19 cellular contexts compared by ENCODE assay signal in the genomic region with DNA sequence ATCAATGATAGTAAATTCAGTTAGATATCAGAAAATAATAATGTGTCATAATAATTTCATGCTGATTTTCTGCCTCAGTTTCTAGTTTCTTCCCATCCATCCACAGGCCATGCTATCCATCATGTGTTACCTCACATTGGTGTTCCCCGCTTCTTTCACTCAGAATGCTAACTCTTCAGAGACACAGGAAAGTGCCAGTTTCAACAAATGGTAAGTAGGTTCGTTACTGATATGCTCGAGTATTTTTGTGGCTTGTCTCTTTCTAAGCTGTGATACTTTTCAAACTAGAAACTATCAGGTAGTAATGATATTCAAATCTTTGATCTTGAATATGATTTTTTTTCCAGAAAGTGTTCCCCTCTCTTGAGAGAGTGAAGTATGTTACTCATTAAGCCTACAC. TPM values are rescaled to one million over a fixed set of nuclear protein-coding genes. Genes with fewer than 3 reads are reported as not detected.
DNase-seq lines count a peak whose midpoint lies in the region; ATAC-seq, FAIRE-seq and TF ChIP-seq lines count a peak whose summit lies in the region.
"Had no signal": no experiment of that assay in that cellular context is flagged by ENCODE, and none has a peak within 500 bp of the region (broad histone marks: within the 10 kb centered on the region; RNA-seq: fewer than 3 reads in every experiment).

No MANE protein-coding gene starts in this region.

- H3K4me3 Mint-ChIP-seq in activated naive CD8-positive, alpha-beta T cell treated with anti-CD3 and anti-CD28 coated beads, Interleukin-2, amount 50 U/mL, for 24 hours = peak overlapping the region; percentile 37
- H3K4me3 Mint-ChIP-seq in activated naive CD8-positive, alpha-beta T cell treated with anti-CD3 and anti-CD28 coated beads for 36 hours = no peak overlapping the region
- peak overlapping the region; percentile 63 to 76 (median 70) for H3K4me3 Mint-ChIP-seq in T-cell
- H3K4me3 Mint-ChIP-seq: H9 had no signal

- no peaks in the 10 kb centered on the region for H3K4me1 ChIP-seq in effector memory CD4-positive, alpha-beta T cell (ENCODE audit: control insufficient read depth, insufficient read depth, low read length, poor library complexity, severe bottlenecking)
- no peaks in the 10 kb centered on the region for H3K4me1 ChIP-seq in OCI-LY7 (ENCODE audit: insufficient read depth, low read length, poor library complexity, severe bottlenecking)
- H3K4me1 ChIP-seq: SJCRH30 had no signal

- H3K9me3 ChIP-seq in effector memory CD4-positive, alpha-beta T cell (ENCODE audit: control insufficient read depth, low read length) = no peaks in the 10 kb centered on the region
- H3K9me3 ChIP-seq in OCI-LY7 (ENCODE audit: low read length) = no peaks in the 10 kb centered on the region
- H3K9me3 ChIP-seq: Caco-2, SJCRH30 had no signal

- BruUV-seq in OCI-LY7 (replicated peaks; lab: Mats Ljungman, UMichigan) = no TSS peak

- no peak for ATAC-seq in activated naive CD8-positive, alpha-beta T cell treated with anti-CD3 and anti-CD28 coated beads, Interleukin-2, amount 50 U/mL, for 24 hours
- ATAC-seq in T-cell (replicated peaks in 1 of 4) = peak in 1 of 4 experiments; percentile 44

- no peaks in the 10 kb centered on the region for H4K20me1 ChIP-seq in OCI-LY7 (ENCODE audit: insufficient read depth, low read length)

- no peak overlapping the region for H3K4me2 ChIP-seq in OCI-LY7 (ENCODE audit: low read length)
- H3K4me2 ChIP-seq: KMS-11 had no signal

- no peak overlapping the region for H2AFZ ChIP-seq in OCI-LY7 (ENCODE audit: low read length)

- peak overlapping the region; percentile 2 for H3K4me3 ChIP-seq in effector memory CD4-positive, alpha-beta T cell (ENCODE audit: insufficient read depth, low read depth, low read length, poor library complexity, severe bottlenecking)
- no peak overlapping the region for H3K4me3 ChIP-seq in OCI-LY7 (ENCODE audit: low read depth, low read length, poor library complexity, severe bottlenecking)
- H3K4me3 ChIP-seq: SJCRH30 had no signal

- no peaks in the 10 kb centered on the region for H3K9me2 ChIP-seq in OCI-LY7 (ENCODE audit: insufficient read depth, low read length)

- H3K36me3 ChIP-seq in effector memory CD4-positive, alpha-beta T cell (ENCODE audit: control insufficient read depth, insufficient read depth, low read length) = no peaks in the 10 kb centered on the region
- no peaks in the 10 kb centered on the region for H3K36me3 ChIP-seq in OCI-LY7 (ENCODE audit: insufficient read depth, low read length)
- H3K36me3 ChIP-seq: SJCRH30 had no signal

- intact Hi-C loops in OCI-LY7 (cut with micrococcal nuclease; ENCODE audit: unreplicated experiment) = no loop called here

- no peaks in the 10 kb centered on the region for H3K27me3 ChIP-seq in effector memory CD4-positive, alpha-beta T cell (replicated peaks; ENCODE audit: control insufficient read depth, insufficient read depth, low read length, poor library complexity, severe bottlenecking)
- H3K27me3 ChIP-seq: SJCRH30 had no signal

- H3K27ac ChIP-seq in effector memory CD4-positive, alpha-beta T cell (ENCODE audit: insufficient read depth, low read length, poor library complexity, severe bottlenecking) = no peak overlapping the region
- no peak overlapping the region for H3K27ac ChIP-seq in OCI-LY7 (ENCODE audit: low read depth, low read length, poor library complexity, severe bottlenecking)
- H3K27ac ChIP-seq: KMS-11, SJCRH30 had no signal

- no peaks in the 10 kb centered on the region for H3K79me2 ChIP-seq in OCI-LY7 (ENCODE audit: insufficient read depth, low read depth, low read length)

- no peaks in the 10 kb centered on the region for H3K27me3 Mint-ChIP-seq in activated naive CD8-positive, alpha-beta T cell treated with anti-CD3 and anti-CD28 coated beads, Interleukin-2, amount 50 U/mL, for 24 hours
- no peaks in the 10 kb centered on the region for H3K27me3 Mint-ChIP-seq in activated naive CD8-positive, alpha-beta T cell treated with anti-CD3 and anti-CD28 coated beads for 36 hours
- no peaks in the 10 kb centered on the region for H3K27me3 Mint-ChIP-seq in T-cell

- no peak for TF ChIP-seq CTCF in OCI-LY7 (conservative IDR thresholded peaks at IDR 0.05; ENCODE audit: low read length)

- peaks cover 14% of the 10 kb centered on the region for H3K4me1 Mint-ChIP-seq in activated naive CD8-positive, alpha-beta T cell treated with anti-CD3 and anti-CD28 coated beads, Interleukin-2, amount 50 U/mL, for 24 hours
- H3K4me1 Mint-ChIP-seq in activated naive CD8-positive, alpha-beta T cell treated with anti-CD3 and anti-CD28 coated beads for 36 hours = peaks cover 13% of the 10 kb centered on the region
- H3K4me1 Mint-ChIP-seq in T-cell = peaks cover 31 to 69% (median 34%) of the 10 kb centered on the region in 3 donors

- DNase-seq in activated naive CD8-positive, alpha-beta T cell treated with anti-CD3 and anti-CD28 coated beads, Interleukin-2, amount 50 U/mL, for 24 hours = no peak
- DNase-seq in activated naive CD8-positive, alpha-beta T cell treated with anti-CD3 and anti-CD28 coated beads for 36 hours = no peak
- no peak for DNase-seq in T-cell
- DNase-seq in effector memory CD4-positive, alpha-beta T cell = no peak
- DNase-seq in urothelium cell line (ENCODE audit: low spot score) = no peak
- DNase-seq in OCI-LY7 (ENCODE audit: low spot score) = no peak
- DNase-seq in NCI-H1417 (lab: John Stamatoyannopoulos, UW) = no peak
- DNase-seq: ACHN, C1 segment of cervical spinal cord, Caco-2, H9, NCI-H1417 treated with DMSO at 0.1 percent for 48 hours, NCI-H1930, NCI-H345, NCI-H526, SJCRH30 had no signal

- peaks cover 6% of the 10 kb centered on the region for H3K36me3 Mint-ChIP-seq in activated naive CD8-positive, alpha-beta T cell treated with anti-CD3 and anti-CD28 coated beads, Interleukin-2, amount 50 U/mL, for 24 hours (ENCODE audit: low read depth)
- peaks cover 20% of the 10 kb centered on the region for H3K36me3 Mint-ChIP-seq in activated naive CD8-positive, alpha-beta T cell treated with anti-CD3 and anti-CD28 coated beads for 36 hours
- peaks cover 20% of the 10 kb centered on the region for H3K36me3 Mint-ChIP-seq in T-cell

- FAIRE-seq in urothelium cell line (lab: Jason Lieb, UNC) = peak; percentile 27
- FAIRE-seq: G401.6 had no signal

- CTCF ChIA-PET in T-cell (lab: Charles Lee) (interaction anchor here in 1 of 2 donors (1.0 kb wide), 1 partner anchor 9 kb away, joined by 3 read pairs; no protein-coding TSS in a partner anchor), OCI-LY7 (lab: Charles Lee; ENCODE audit: unreplicated experiment) (no interaction called here)

- H3K27ac Mint-ChIP-seq in activated naive CD8-positive, alpha-beta T cell treated with anti-CD3 and anti-CD28 coated beads, Interleukin-2, amount 50 U/mL, for 24 hours = peak overlapping the region; percentile 17
- H3K27ac Mint-ChIP-seq in activated naive CD8-positive, alpha-beta T cell treated with anti-CD3 and anti-CD28 coated beads for 36 hours = no peak overlapping the region
- peak overlapping the region; percentile 65 for H3K27ac Mint-ChIP-seq in T-cell
- H3K27ac Mint-ChIP-seq: H9 had no signal

- POLR2A ChIA-PET in T-cell (lab: Charles Lee) (no interaction called here), OCI-LY7 (lab: Charles Lee) (no interaction called here)

- no peaks in the 10 kb centered on the region for H3K9me3 Mint-ChIP-seq in activated naive CD8-positive, alpha-beta T cell treated with anti-CD3 and anti-CD28 coated beads, Interleukin-2, amount 50 U/mL, for 24 hours
- peaks cover 11% of the 10 kb centered on the region for H3K9me3 Mint-ChIP-seq in activated naive CD8-positive, alpha-beta T cell treated with anti-CD3 and anti-CD28 coated beads for 36 hours
- H3K9me3 Mint-ChIP-seq in T-cell = peaks cover 0 to 10% (median 6%) of the 10 kb centered on the region in 3 donors

RNA-seq across cellular contexts. Expression of a gene that starts 1.5 kb away (rescaled TPM):
- not detected for total RNA-seq in activated naive CD8-positive, alpha-beta T cell treated with anti-CD3 and anti-CD28 coated beads for 36 hours
- total RNA-seq in T-cell (10 to 100 TPM in 4 of 5 donors, 1 to 10 TPM in 1; 9.0 to 55.5 (median 31.6) TPM), OCI-LY7 (2022) (not detected in 2 replicates)
- not detected in 2 replicates for total RNA-seq in OCI-LY7 (2014; rRNA removed; shearing (Covaris generic))
- total RNA-seq: Caco-2, HT-29, SJCRH30 had no signal

Comparison
In these comparisons a context has a peak if more than half of its experiments do, and no peak if none do; other contexts are left out.
1. RNA of a gene that starts 1.5 kb away (total RNA-seq): 9.0 to 55.5 TPM in T-cell; not detected in activated naive CD8-positive, alpha-beta T cell treated with anti-CD3 and anti-CD28 coated beads for 36 hours and not detected in OCI-LY7; every median in the first group is over 4 times any median in the second.